8 cellular contexts compared by ENCODE assay signal in the genomic region with DNA sequence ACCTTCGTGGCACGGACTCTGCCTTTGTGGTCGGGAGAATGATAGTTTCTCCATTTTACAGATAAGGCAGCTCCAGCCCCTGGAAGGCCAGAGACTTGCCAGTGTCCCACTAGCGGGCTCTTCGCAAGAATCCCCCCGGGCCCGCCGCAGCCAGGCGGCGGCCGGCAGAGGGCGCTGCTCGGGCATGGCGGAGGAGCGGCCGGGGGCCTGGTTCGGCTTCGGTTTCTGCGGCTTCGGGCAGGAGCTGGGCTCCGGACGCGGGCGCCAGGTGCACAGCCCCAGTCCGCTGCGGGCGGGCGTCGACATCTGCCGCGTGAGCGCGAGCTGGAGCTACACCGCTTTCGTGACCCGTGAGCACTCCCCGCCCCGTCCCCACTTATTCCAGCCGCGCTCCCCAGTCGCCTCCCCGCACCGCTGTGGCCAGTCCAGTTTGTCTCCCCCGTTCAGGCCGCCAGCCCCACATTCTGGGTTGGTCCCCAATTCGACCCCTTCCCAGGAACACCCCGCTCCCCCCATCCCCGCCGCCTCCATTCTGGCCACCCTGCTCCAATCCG. TPM values are rescaled to one million over a fixed set of nuclear protein-coding genes. Genes with fewer than 3 reads are reported as not detected.
DNase-seq lines count a peak whose midpoint lies in the region; ATAC-seq and TF ChIP-seq lines count a peak whose summit lies in the region.

No MANE protein-coding gene starts in this region.

- in situ Hi-C loops in HAP-1 (cut with MboI; ENCODE audit: low sequenced_read_pairs) = loop anchor here (5.0 to 25.0 kb wide), 2 partner anchors 36 to 1344 kb away; a partner anchor contains a TSS

- DNase-seq in AG04449 (ENCODE audit: low read depth, low spot score) = no peak
- no peak for DNase-seq in HAP-1 (ENCODE audit: low spot score in 2 of 2)
- peak; percentile 17 to 50 for DNase-seq in NOMO-1 (lab: John Stamatoyannopoulos, UW; ENCODE audit: unreplicated experiment in 2 of 2)
- DNase-seq in activated T-cell treated with anti-CD3 and anti-CD28 coated beads, Interleukin-2, amount 50 U/mL, for 48 hours = peak; percentile 82 to 83
- peak; percentile 84 for DNase-seq in stimulated activated CD8-positive, alpha-beta memory T cell treated with anti-CD3 and anti-CD28 coated beads, Interleukin-4, amount 100 ng/mL, for 48 hours

- no peaks in the 10 kb centered on the region for H3K27me3 ChIP-seq in HAP-1 (ENCODE audit: low read depth)
- no peaks in the 10 kb centered on the region for H3K27me3 ChIP-seq in mucosa of rectum (ENCODE audit: control insufficient read depth in 2 of 2, insufficient read depth in 2 of 2, low read length in 2 of 2)

- H3K27ac ChIP-seq in mucosa of rectum (ENCODE audit: low read depth in 2 of 2, low read length in 2 of 2) = peak overlapping the region in 1 of 2 donors; percentile 32

- CTCF ChIA-PET in AG04449 (lab: Yijun Ruan, JAX) = interaction anchor here (0.6 to 21.6 kb wide), 30 partner anchors 12 to 316 kb away, joined by 3 to 479 read pairs (median 5); a partner anchor contains a TSS

- peaks cover 10% of the 10 kb centered on the region for H3K4me1 ChIP-seq in HAP-1
- H3K4me1 ChIP-seq in mucosa of rectum (ENCODE audit: control insufficient read depth in 2 of 2, insufficient read depth in 2 of 2, low read length in 2 of 2) = peaks cover 17 to 22% of the 10 kb centered on the region in 2 donors

- peak overlapping the region; percentile 68 for H3K4me3 ChIP-seq in AG04449 (ENCODE audit: low read depth, low read length)
- H3K4me3 ChIP-seq in HAP-1 = peak overlapping the region; percentile 56
- H3K4me3 ChIP-seq in mucosa of rectum (ENCODE audit: low read length in 2 of 2) = peak overlapping the region; percentile 63 to 78

- peaks cover 52% of the 10 kb centered on the region for H3K36me3 ChIP-seq in HAP-1 (replicated peaks)
- H3K36me3 ChIP-seq in mucosa of rectum (ENCODE audit: control insufficient read depth in 2 of 2, insufficient read depth in 2 of 2, low read length in 2 of 2) = peaks cover 23 to 37% of the 10 kb centered on the region in 2 donors

- peak overlapping the region; percentile 56 to 99 for H3K9ac ChIP-seq in mucosa of rectum (ENCODE audit: low read depth in 1 of 2, low read length in 2 of 2)

- POLR2A ChIA-PET in AG04449 (lab: Yijun Ruan, JAX) = interaction anchor here (0.6 to 2.1 kb wide), 4 partner anchors 9 to 93 kb away, joined by 4 to 5 read pairs (median 4); a partner anchor contains a TSS

- no peaks in the 10 kb centered on the region for H3K9me3 ChIP-seq in HAP-1
- H3K9me3 ChIP-seq in mucosa of rectum (ENCODE audit: control insufficient read depth in 2 of 2, low read length in 2 of 2) = no peaks in the 10 kb centered on the region

- TF ChIP-seq CTCF in AG04449 (IDR thresholded peaks at IDR 0.05; ENCODE audit: insufficient read depth, low read length, missing control alignments) = peak; percentile 81

- ATAC-seq in esophagus mucosa (peak; percentile 37), HG03460 (IDR thresholded peaks at IDR 0.05; ENCODE audit: unreplicated experiment) (no peak)

RNA-seq across cellular contexts. Expression of a gene that starts 1.9 kb away (rescaled TPM):
- total RNA-seq in esophagus mucosa = 8.8 TPM

RNA-seq across cellular contexts. Expression of a gene that starts 21.5 kb away (rescaled TPM):
- total RNA-seq in esophagus mucosa = 48.9 TPM

RNA-seq across cellular contexts. Expression of a gene that starts 24.3 kb away (rescaled TPM):
- total RNA-seq in esophagus mucosa = 10.6 TPM

RNA-seq across cellular contexts. Expression of a gene that starts 37.7 kb away (rescaled TPM):
- total RNA-seq in esophagus mucosa = 49.4 TPM

RNA-seq across cellular contexts. Expression of a gene that starts 53.5 kb away (rescaled TPM):
- total RNA-seq in esophagus mucosa = 15.3 TPM

Comparison
In these comparisons a context has a peak if more than half of its experiments do, and no peak if none do; other contexts are left out.
1. DNase-seq: peak in NOMO-1 (2 of 2), activated T-cell treated with anti-CD3 and anti-CD28 coated beads, Interleukin-2, amount 50 U/mL, for 48 hours (2 of 2) and stimulated activated CD8-positive, alpha-beta memory T cell treated with anti-CD3 and anti-CD28 coated beads, Interleukin-4, amount 100 ng/mL, for 48 hours (single experiment); none in AG04449 (single experiment) and HAP-1 (0 of 2).
2. Peak in every context shown above with its lines, with median percentiles within 50 percentile points of each other: H3K4me3 ChIP-seq.